16 cellular contexts compared by ENCODE assay signal in genomic region chr9:112377087-112377486, GRCh38. TPM values are rescaled to one million over a fixed set of nuclear protein-coding genes. Genes with fewer than 3 reads are reported as not detected.
DNase-seq lines count a peak whose midpoint lies in the region; ATAC-seq, FAIRE-seq and TF ChIP-seq lines count a peak whose summit lies in the region.
"Had no signal": no experiment of that assay in that cellular context is flagged by ENCODE, and none has a peak within 500 bp of the region (broad histone marks: within the 10 kb centered on the region; RNA-seq: fewer than 3 reads in every experiment).

No MANE protein-coding gene starts in this region.

- peak overlapping the region in 2 of 3 donors; percentile 55 to 91 for H3K27ac Mint-ChIP-seq in CD4-positive, CD25-positive, alpha-beta regulatory T cell
- H3K27ac Mint-ChIP-seq in T-cell, result no peak overlapping the region
- H3K27ac Mint-ChIP-seq: activated naive CD4-positive, alpha-beta T cell treated with anti-CD3 and anti-CD28 coated beads for 36 hours had no signal

- H3K27ac ChIP-seq in CD4-positive, CD25-positive, alpha-beta regulatory T cell (ENCODE audit: insufficient read depth, low read length, poor library complexity, severe bottlenecking), result no peak overlapping the region
- H3K27ac ChIP-seq in kidney (ENCODE audit: low read depth in 2 of 2, low read length in 2 of 2), result no peak overlapping the region
- H3K27ac ChIP-seq: epithelial cell of prostate, skin epidermis had no signal

- H3K9me3 Mint-ChIP-seq in CD4-positive, CD25-positive, alpha-beta regulatory T cell, result peaks cover 0 to 4% (median 0%) of the 10 kb centered on the region in 7 donors
- peaks cover 0 to 6% (median 0%) of the 10 kb centered on the region in 3 donors for H3K9me3 Mint-ChIP-seq in T-cell
- H3K9me3 Mint-ChIP-seq: activated naive CD4-positive, alpha-beta T cell treated with anti-CD3 and anti-CD28 coated beads for 36 hours; central memory CD8-positive, alpha-beta T cell had no signal

- DNase-seq in CD4-positive, CD25-positive, alpha-beta regulatory T cell, result peak in 2 of 3 donors; percentile 17 to 65
- peak; percentile 16 for DNase-seq in Daoy (ENCODE audit: low read depth)
- no peak for DNase-seq in T-cell
- DNase-seq in kidney, result no peak
- DNase-seq in NCI-H2081 treated with DMSO at 0.1 percent for 48 hours (lab: John Stamatoyannopoulos, UW), result no peak
- DNase-seq: activated CD4-positive, alpha-beta T cell treated with anti-CD3 and anti-CD28 coated beads, Interleukin-2, amount 50 U/mL, for 48 hours; activated naive CD4-positive, alpha-beta T cell treated with anti-CD3 and anti-CD28 coated beads for 36 hours; COR-L47; hippocampal formation; NCI-H1048; NCI-H2227 treated with DMSO at 0.1 percent for 48 hours had no signal

- intact Hi-C loops in kidney (cut with DNase I), result no loop called here

- peaks cover 13 to 66% (median 47%) of the 10 kb centered on the region in 4 donors for H3K4me1 Mint-ChIP-seq in CD4-positive, CD25-positive, alpha-beta regulatory T cell
- H3K4me1 Mint-ChIP-seq in T-cell, result peaks cover 41 to 45% (median 44%) of the 10 kb centered on the region in 3 donors

- H3K27me3 Mint-ChIP-seq in CD4-positive, CD25-positive, alpha-beta regulatory T cell, result no peaks in the 10 kb centered on the region
- H3K27me3 Mint-ChIP-seq in T-cell, result no peaks in the 10 kb centered on the region
- H3K27me3 Mint-ChIP-seq: central memory CD8-positive, alpha-beta T cell had no signal

- POLR2A ChIA-PET in T-cell (lab: Charles Lee), result no interaction called here

- ATAC-seq in CD4-positive, CD25-positive, alpha-beta regulatory T cell (ENCODE audit: low read depth in 2 of 2), result no peak
- ATAC-seq in T-cell (replicated peaks in 1 of 4), result no peak
- no peak for ATAC-seq in GM19463 (IDR thresholded peaks at IDR 0.05; ENCODE audit: unreplicated experiment)
- ATAC-seq in HG03521 (IDR thresholded peaks at IDR 0.05; ENCODE audit: unreplicated experiment), result no peak

- H3K36me3 Mint-ChIP-seq in CD4-positive, CD25-positive, alpha-beta regulatory T cell, result peaks cover 11% of the 10 kb centered on the region
- H3K36me3 Mint-ChIP-seq in T-cell, result peaks cover 6% of the 10 kb centered on the region

- peak overlapping the region; percentile 32 to 100 (median 69) for H3K4me3 Mint-ChIP-seq in CD4-positive, CD25-positive, alpha-beta regulatory T cell
- H3K4me3 Mint-ChIP-seq in T-cell, result peak overlapping the region in 2 of 3 donors; percentile 4 to 100

- no peak for FAIRE-seq in kidney (lab: Jason Lieb, UNC)

- H3K4me1 ChIP-seq in CD4-positive, CD25-positive, alpha-beta regulatory T cell (ENCODE audit: control insufficient read depth, insufficient read depth, low read length, poor library complexity, severe bottlenecking), result peaks cover 32% of the 10 kb centered on the region
- peaks cover 9 to 13% of the 10 kb centered on the region in 2 donors for H3K4me1 ChIP-seq in kidney (ENCODE audit: control insufficient read depth in 1 of 2, insufficient read depth in 1 of 2, low read depth in 1 of 2, low read length in 2 of 2)

- peak overlapping the region; percentile 99 for H3K4me3 ChIP-seq in CD4-positive, CD25-positive, alpha-beta regulatory T cell (ENCODE audit: low read depth, low read length)
- H3K4me3 ChIP-seq in kidney (ENCODE audit: low read length in 2 of 2), result peak overlapping the region; percentile 82 to 85

- TF ChIP-seq CTCF in kidney (IDR thresholded peaks at IDR 0.05; ENCODE audit: borderline replicate concordance, extremely low read depth, insufficient read depth), result no peak

- H3K9me3 ChIP-seq in CD4-positive, CD25-positive, alpha-beta regulatory T cell (ENCODE audit: control insufficient read depth in 2 of 2, low read length in 2 of 2), result no peaks in the 10 kb centered on the region
- H3K9me3 ChIP-seq in kidney (ENCODE audit: control insufficient read depth in 1 of 2, low read length in 2 of 2), result no peaks in the 10 kb centered on the region

- no peaks in the 10 kb centered on the region for H3K27me3 ChIP-seq in CD4-positive, CD25-positive, alpha-beta regulatory T cell (ENCODE audit: control insufficient read depth, insufficient read depth, low read length)

- no peaks in the 10 kb centered on the region for H3K36me3 ChIP-seq in CD4-positive, CD25-positive, alpha-beta regulatory T cell (ENCODE audit: control insufficient read depth, insufficient read depth, low read length)
- H3K36me3 ChIP-seq in kidney (ENCODE audit: control insufficient read depth in 1 of 2, insufficient read depth in 2 of 2, low read length in 2 of 2), result no peaks in the 10 kb centered on the region

- CTCF ChIA-PET in T-cell (lab: Charles Lee), result no interaction called here

- no peak overlapping the region for H3K9ac ChIP-seq in kidney (ENCODE audit: low read length in 2 of 2)

RNA-seq across cellular contexts. Expression of gene HSDL2, which starts 2.8 kb away (rescaled TPM):
- total RNA-seq in CD4-positive, CD25-positive, alpha-beta regulatory T cell, result 15.3 TPM
- 10 to 100 TPM; 19.5 to 30.4 (median 23.2) TPM for polyA plus RNA-seq in CD4-positive, CD25-positive, alpha-beta regulatory T cell
- total RNA-seq in Daoy (2014; rRNA removed; shearing (Covaris generic)), result 49.9 and 55.0 TPM in 2 replicates
- total RNA-seq in T-cell, result 10 to 100 TPM in 3 of 5 donors, 1 to 10 TPM in 2; 9.1 to 11.8 (median 10.8) TPM
- total RNA-seq in kidney, result 30.2 TPM
- 67.0 TPM for polyA plus RNA-seq in kidney (ENCODE audit: insufficient read depth, low read depth, low replicate concordance)

RNA-seq across cellular contexts. Expression of gene PTBP3, which starts 43.7 kb away (rescaled TPM):
- 144 TPM for total RNA-seq in CD4-positive, CD25-positive, alpha-beta regulatory T cell
- 10 to 100 TPM; 49.5 to 56.8 (median 52.8) TPM for polyA plus RNA-seq in CD4-positive, CD25-positive, alpha-beta regulatory T cell
- total RNA-seq in Daoy (2014; rRNA removed; shearing (Covaris generic)), result 55.7 and 68.8 TPM in 2 replicates
- 100 to 1,000 TPM; 107 to 116 (median 109) TPM for total RNA-seq in T-cell
- total RNA-seq in kidney, result 86.6 TPM
- polyA plus RNA-seq in kidney (ENCODE audit: insufficient read depth, low read depth, low replicate concordance), result 14.0 TPM

Comparison
In these comparisons a context has a peak if more than half of its experiments do, and no peak if none do; other contexts are left out.
1. DNase-seq: peak in CD4-positive, CD25-positive, alpha-beta regulatory T cell (2 of 3) and Daoy (single experiment); none in T-cell (0 of 34), kidney (single experiment) and NCI-H2081 treated with DMSO at 0.1 percent for 48 hours (single experiment).
2. H3K27ac Mint-ChIP-seq: peak in CD4-positive, CD25-positive, alpha-beta regulatory T cell (2 of 3); none in T-cell (0 of 2).